1 cellular context compared by ENCODE assay signal in the genomic region with DNA sequence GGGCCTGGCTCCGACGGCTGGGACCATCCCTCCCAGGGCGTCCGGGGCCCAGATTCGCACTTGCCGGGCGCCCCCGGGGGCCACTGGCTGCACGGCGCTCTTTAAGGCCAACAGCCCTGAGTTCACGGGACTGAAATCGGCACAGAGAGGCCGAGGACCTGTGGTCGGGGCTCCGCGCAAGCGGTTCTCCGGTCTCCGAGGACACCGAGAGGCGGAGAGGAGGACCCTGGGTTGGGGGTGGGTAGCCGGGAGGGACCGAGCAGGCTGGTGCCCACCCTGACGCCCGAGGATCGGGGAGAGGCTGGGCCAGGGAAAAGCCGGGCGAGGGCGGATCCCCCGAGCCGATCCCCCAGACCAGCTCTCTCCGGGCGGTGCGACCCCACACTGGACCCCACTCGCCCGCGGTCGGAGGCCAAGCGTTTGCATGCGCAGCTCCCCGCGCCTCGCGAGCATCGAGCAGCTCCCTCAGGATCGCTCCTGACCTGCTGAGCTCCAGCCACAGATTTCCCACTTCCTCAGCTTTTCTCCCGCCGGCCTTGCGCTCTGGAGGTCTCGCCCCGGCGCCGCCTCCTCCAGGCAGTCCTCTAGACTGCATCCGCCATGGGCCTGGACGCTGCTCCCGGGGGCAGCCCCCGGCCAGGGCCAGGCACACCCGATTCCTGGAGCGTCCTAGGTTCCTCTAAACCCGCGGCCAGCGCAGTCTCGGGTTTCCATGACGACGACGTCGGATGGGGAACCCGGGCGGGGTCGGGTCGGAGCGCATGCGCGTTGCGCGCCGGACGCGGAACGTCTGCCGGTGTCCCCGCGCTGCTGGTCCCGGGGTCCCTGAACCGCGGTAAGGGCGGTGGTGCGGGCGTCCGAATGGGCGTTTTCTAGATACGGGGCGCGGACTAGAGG.
TF ChIP-seq lines count a peak whose summit lies in the region.

No MANE protein-coding gene starts in this region.

TF ChIP-seq in HEK293, 187 proteins besides CTCF, POLR2A, EP300 and RAD21 (continued from another document and continues in another):
- TF ChIP-seq OVOL3 (tag by site-specific recombination; IDR thresholded peaks at IDR 0.05) (no peak), PATZ1 (tag by site-specific recombination; IDR thresholded peaks at IDR 0.05) (peak; percentile 84), ZNF76 (tag by site-specific recombination; IDR thresholded peaks at IDR 0.05; ENCODE audit: borderline replicate concordance, low read depth) (peak; percentile 60; the same call in 1 of the 2 replicates), ZNF791 (tag by site-specific recombination; IDR thresholded peaks at IDR 0.05) (no peak), ZEB2 (tag by site-specific recombination; IDR thresholded peaks at IDR 0.05) (peak; percentile 71), MEIS1 (CRISPR knock-in tag; IDR thresholded peaks at IDR 0.05; ENCODE audit: borderline replicate concordance) (no peak), SP3 (tag by site-specific recombination; IDR thresholded peaks at IDR 0.05) (no peak), ZNF610 (tag by site-specific recombination; IDR thresholded peaks at IDR 0.05; ENCODE audit: borderline replicate concordance) (no peak), ZNF664 (tag by site-specific recombination; IDR thresholded peaks at IDR 0.05) (no peak), ZNF366 (tag by site-specific recombination; conservative IDR thresholded peaks at IDR 0.05) (no peak), ZNF354C (tag by site-specific recombination; IDR thresholded peaks at IDR 0.05; ENCODE audit: borderline replicate concordance, low read depth) (no peak), ZNF133 (tag by site-specific recombination; IDR thresholded peaks at IDR 0.05) (no peak), ZNF132 (tag by site-specific recombination; IDR thresholded peaks at IDR 0.05; ENCODE audit: borderline replicate concordance) (no peak), ZNF449 (tag by site-specific recombination; IDR thresholded peaks at IDR 0.05) (no peak), ZNF473 (tag by site-specific recombination; IDR thresholded peaks at IDR 0.05) (no peak), ZNF645 (tag by site-specific recombination; IDR thresholded peaks at IDR 0.05) (no peak), ZNF175 (tag by site-specific recombination; IDR thresholded peaks at IDR 0.05) (no peak), ZNF37A (tag by site-specific recombination; IDR thresholded peaks at IDR 0.05) (no peak), ZNF311 (tag by site-specific recombination; IDR thresholded peaks at IDR 0.05; ENCODE audit: borderline replicate concordance) (no peak), ZNF585B (tag by site-specific recombination; IDR thresholded peaks at IDR 0.05) (no peak), ZNF776 (tag by site-specific recombination; IDR thresholded peaks at IDR 0.05; ENCODE audit: borderline replicate concordance) (no peak), ZSCAN5A (tag by site-specific recombination; IDR thresholded peaks at IDR 0.05) (no peak), GFI1B (tag by site-specific recombination; IDR thresholded peaks at IDR 0.05) (no peak), PRDM1 (tag by site-specific recombination; IDR thresholded peaks at IDR 0.05) (no peak), HOXC10 (CRISPR knock-in tag; IDR thresholded peaks at IDR 0.05) (no peak), REST (tag by site-specific recombination; IDR thresholded peaks at IDR 0.05) (no peak), WT1 (tag by site-specific recombination; IDR thresholded peaks at IDR 0.05) (no peak), ZNF174 (tag by site-specific recombination; IDR thresholded peaks at IDR 0.05) (no peak), ZNF10 (tag by site-specific recombination; IDR thresholded peaks at IDR 0.05) (no peak), ZNF623 (tag by site-specific recombination; IDR thresholded peaks at IDR 0.05) (no peak), KLF1 (tag by site-specific recombination; IDR thresholded peaks at IDR 0.05) (0 out of 2 replicates have a peak, but pooled peaks have one; percentile 27), ZNF280D (tag by site-specific recombination; IDR thresholded peaks at IDR 0.05) (no peak), ZNF626 (tag by site-specific recombination; IDR thresholded peaks at IDR 0.05) (no peak), ZNF48 (tag by site-specific recombination; IDR thresholded peaks at IDR 0.05) (no peak)
- TF ChIP-seq, protein P1, sequence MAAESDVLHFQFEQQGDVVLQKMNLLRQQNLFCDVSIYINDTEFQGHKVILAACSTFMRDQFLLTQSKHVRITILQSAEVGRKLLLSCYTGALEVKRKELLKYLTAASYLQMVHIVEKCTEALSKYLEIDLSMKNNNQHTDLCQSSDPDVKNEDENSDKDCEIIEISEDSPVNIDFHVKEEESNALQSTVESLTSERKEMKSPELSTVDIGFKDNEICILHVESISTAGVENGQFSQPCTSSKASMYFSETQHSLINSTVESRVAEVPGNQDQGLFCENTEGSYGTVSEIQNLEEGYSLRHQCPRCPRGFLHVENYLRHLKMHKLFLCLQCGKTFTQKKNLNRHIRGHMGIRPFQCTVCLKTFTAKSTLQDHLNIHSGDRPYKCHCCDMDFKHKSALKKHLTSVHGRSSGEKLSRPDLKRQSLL (tag by site-specific recombination; IDR thresholded peaks at IDR 0.05): no peak
- TF ChIP-seq, protein P2, sequence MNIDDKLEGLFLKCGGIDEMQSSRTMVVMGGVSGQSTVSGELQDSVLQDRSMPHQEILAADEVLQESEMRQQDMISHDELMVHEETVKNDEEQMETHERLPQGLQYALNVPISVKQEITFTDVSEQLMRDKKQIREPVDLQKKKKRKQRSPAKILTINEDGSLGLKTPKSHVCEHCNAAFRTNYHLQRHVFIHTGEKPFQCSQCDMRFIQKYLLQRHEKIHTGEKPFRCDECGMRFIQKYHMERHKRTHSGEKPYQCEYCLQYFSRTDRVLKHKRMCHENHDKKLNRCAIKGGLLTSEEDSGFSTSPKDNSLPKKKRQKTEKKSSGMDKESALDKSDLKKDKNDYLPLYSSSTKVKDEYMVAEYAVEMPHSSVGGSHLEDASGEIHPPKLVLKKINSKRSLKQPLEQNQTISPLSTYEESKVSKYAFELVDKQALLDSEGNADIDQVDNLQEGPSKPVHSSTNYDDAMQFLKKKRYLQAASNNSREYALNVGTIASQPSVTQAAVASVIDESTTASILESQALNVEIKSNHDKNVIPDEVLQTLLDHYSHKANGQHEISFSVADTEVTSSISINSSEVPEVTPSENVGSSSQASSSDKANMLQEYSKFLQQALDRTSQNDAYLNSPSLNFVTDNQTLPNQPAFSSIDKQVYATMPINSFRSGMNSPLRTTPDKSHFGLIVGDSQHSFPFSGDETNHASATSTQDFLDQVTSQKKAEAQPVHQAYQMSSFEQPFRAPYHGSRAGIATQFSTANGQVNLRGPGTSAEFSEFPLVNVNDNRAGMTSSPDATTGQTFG (tag by site-specific recombination; IDR thresholded peaks at IDR 0.05; ENCODE audit: borderline replicate concordance): no peak
- TF ChIP-seq, protein P3, sequence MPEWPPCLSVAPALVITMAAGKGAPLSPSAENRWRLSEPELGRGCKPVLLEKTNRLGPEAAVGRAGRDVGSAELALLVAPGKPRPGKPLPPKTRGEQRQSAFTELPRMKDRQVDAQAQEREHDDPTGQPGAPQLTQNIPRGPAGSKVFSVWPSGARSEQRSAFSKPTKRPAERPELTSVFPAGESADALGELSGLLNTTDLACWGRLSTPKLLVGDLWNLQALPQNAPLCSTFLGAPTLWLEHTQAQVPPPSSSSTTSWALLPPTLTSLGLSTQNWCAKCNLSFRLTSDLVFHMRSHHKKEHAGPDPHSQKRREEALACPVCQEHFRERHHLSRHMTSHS (tag by site-specific recombination; IDR thresholded peaks at IDR 0.05): no peak
